Comparison of ENCODE assay signal across 8 cellular contexts in genomic region chr6:19851273-19852089, GRCh38. TPM values are rescaled to one million over a fixed set of nuclear protein-coding genes. Genes with fewer than 3 reads are reported as not detected.
A peak's percentile ranks its signal among the peaks of the same experiment; 100 is the strongest.
DNase-seq lines count a peak whose midpoint lies in the region; ATAC-seq and TF ChIP-seq lines count a peak whose summit lies in the region.

No MANE protein-coding gene starts in this region.

- no peaks in the 10 kb centered on the region for H3K27me3 ChIP-seq in Peyer's patch

- H3K9me3 ChIP-seq in Peyer's patch, result no peaks in the 10 kb centered on the region

- ATAC-seq in GM21529 (IDR thresholded peaks at IDR 0.05; ENCODE audit: unreplicated experiment), result no peak
- no peak for ATAC-seq in GM21576 (IDR thresholded peaks at IDR 0.05; ENCODE audit: unreplicated experiment)
- ATAC-seq in GM19328 (IDR thresholded peaks at IDR 0.05; ENCODE audit: unreplicated experiment), result no peak

- DNase-seq in LHCN-M2 (ENCODE audit: low read depth) (peak; percentile 53), Peyer's patch (peak in 1 of 3 donors; percentile 52), epithelial cell of esophagus (ENCODE audit: low read depth) (peak; percentile 73), mesothelial cell of epicardium (ENCODE audit: low spot score in 2 of 2, unreplicated experiment in 2 of 2) (no peak)

- H3K27ac Mint-ChIP-seq in mesothelial cell of epicardium, result peak overlapping the region; percentile 89

- peaks cover 0 to 6% (median 0%) of the 10 kb centered on the region in 4 donors for H3K4me1 ChIP-seq in Peyer's patch

- peak overlapping the region in 1 of 4 donors; percentile 22 for H3K27ac ChIP-seq in Peyer's patch

- H3K4me3 ChIP-seq in Peyer's patch, result no peak overlapping the region
- no peak overlapping the region for H3K4me3 ChIP-seq in epithelial cell of esophagus (ENCODE audit: low read length)

- TF ChIP-seq CTCF in GM12874 (IDR thresholded peaks at IDR 0.05; ENCODE audit: insufficient read depth, low read depth, low read length), result peak; percentile 51
- peak in 4 of 6 experiments; percentile 53 to 86 (median 82) for TF ChIP-seq CTCF in Peyer's patch (IDR thresholded peaks at IDR 0.05)
- peak; percentile 98 for TF ChIP-seq CTCF in epithelial cell of esophagus (IDR thresholded peaks at IDR 0.05; ENCODE audit: insufficient read depth, low read depth, low read length, missing control alignments)
- peak; percentile 69 for TF ChIP-seq CTCF in mesothelial cell of epicardium (IDR thresholded peaks at IDR 0.05; ENCODE audit: unreplicated experiment)

- H3K36me3 ChIP-seq in Peyer's patch, result no peaks in the 10 kb centered on the region

- H3K4me1 Mint-ChIP-seq in mesothelial cell of epicardium, result peaks cover 35% of the 10 kb centered on the region

- TF ChIP-seq POLR2A in Peyer's patch (IDR thresholded peaks at IDR 0.05), result no peak

- H3K4me3 Mint-ChIP-seq in mesothelial cell of epicardium, result peak overlapping the region; percentile 51

- no peaks in the 10 kb centered on the region for H3K9me3 Mint-ChIP-seq in mesothelial cell of epicardium

- H3K27me3 Mint-ChIP-seq in mesothelial cell of epicardium (ENCODE audit: low read depth), result no peaks in the 10 kb centered on the region

- no peaks in the 10 kb centered on the region for H3K36me3 Mint-ChIP-seq in mesothelial cell of epicardium

RNA-seq across cellular contexts. Expression of gene ID4, which starts 14.3 kb away (rescaled TPM):
- total RNA-seq in LHCN-M2 (2014; rRNA removed), result not detected in 2 replicates
- polyA plus RNA-seq in LHCN-M2 (2012), result not detected
- total RNA-seq in Peyer's patch, result 10 to 100 TPM in 1 of 4 donors, 1 to 10 TPM in 3; 2.8 to 12.3 (median 8.4) TPM
- 114 to 123 TPM (median 115 TPM) in 3 replicates for total RNA-seq in mesothelial cell of epicardium

Comparison
In these comparisons a context has a peak if more than half of its experiments do, and no peak if none do; other contexts are left out.
1. DNase-seq: peak in LHCN-M2 (single experiment) and epithelial cell of esophagus (single experiment); none in mesothelial cell of epicardium (0 of 2).
2. Peak in every context shown above with its lines, with median percentiles within 50 percentile points of each other: CTCF ChIP-seq.